15 cellular contexts compared by ENCODE assay signal in the genomic region with DNA sequence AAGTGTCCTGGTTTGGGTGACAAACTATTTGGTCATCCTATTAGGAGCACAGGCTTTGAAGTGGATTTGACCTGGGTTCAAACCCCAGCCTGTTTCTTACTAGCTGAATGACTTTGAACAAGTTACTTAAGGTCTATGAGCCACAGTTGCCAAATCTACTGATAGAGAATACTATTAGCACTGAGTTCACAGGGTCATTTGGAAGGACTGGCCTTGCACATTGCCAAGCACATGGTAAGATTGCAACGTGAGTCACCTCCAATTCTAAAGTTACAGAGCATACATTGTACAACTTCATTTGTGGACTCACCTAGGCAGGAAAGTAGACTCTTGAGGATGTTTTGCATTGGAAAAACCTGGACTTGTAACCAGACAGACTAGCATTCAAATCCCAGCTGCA. TPM values are rescaled to one million over a fixed set of nuclear protein-coding genes. Genes with fewer than 3 reads are reported as not detected.
DNase-seq lines count a peak whose midpoint lies in the region; ATAC-seq, FAIRE-seq and TF ChIP-seq lines count a peak whose summit lies in the region.
"Had no signal": no experiment of that assay in that cellular context is flagged by ENCODE, and none has a peak within 500 bp of the region (broad histone marks: within the 10 kb centered on the region; RNA-seq: fewer than 3 reads in every experiment).

No MANE protein-coding gene starts in this region.

- no peak for FAIRE-seq in pancreas (lab: Jason Lieb, UNC)
- FAIRE-seq: frontal cortex, TTC549 had no signal

- H2AFZ ChIP-seq in PC-3 (ENCODE audit: low read length) (no peak overlapping the region), fibroblast of lung (ENCODE audit: low read length) (no peak overlapping the region), neuronal stem cell (ENCODE audit: low read length) (no peak overlapping the region)

- no peak overlapping the region for H3K18ac ChIP-seq in neuronal stem cell (ENCODE audit: low read length)

- H2BK15ac ChIP-seq in neuronal stem cell (ENCODE audit: low read length) = no peak overlapping the region

- no peak overlapping the region for H2BK5ac ChIP-seq in neuronal stem cell (ENCODE audit: low read length)

- no peak overlapping the region for H3K23ac ChIP-seq in neuronal stem cell (ENCODE audit: low read depth, low read length, poor library complexity)

- no peaks in the 10 kb centered on the region for H3K79me1 ChIP-seq in neuronal stem cell (ENCODE audit: low read depth, low read length)

- H3K27me3 ChIP-seq in PC-3 (ENCODE audit: low read length) (no peaks in the 10 kb centered on the region), fibroblast of lung (ENCODE audit: control insufficient read depth, insufficient read depth, low read length) (no peaks in the 10 kb centered on the region), pancreas (no peaks in the 10 kb centered on the region), neuronal stem cell (ENCODE audit: control insufficient read depth in 3 of 3, insufficient read depth in 3 of 3, low read depth in 1 of 3, low read length in 3 of 3) (no peaks in the 10 kb centered on the region)
- H3K27me3 ChIP-seq: colonic mucosa, Peyer's patch, tibial nerve had no signal

- no peaks in the 10 kb centered on the region for H3K9me2 ChIP-seq in PC-3 (replicated peaks; ENCODE audit: low read length)

- H3K9ac ChIP-seq in PC-3 (ENCODE audit: low read length) = no peak overlapping the region
- H3K9ac ChIP-seq in fibroblast of lung (ENCODE audit: insufficient read depth, low read length) = no peak overlapping the region
- H3K9ac ChIP-seq in neuronal stem cell (ENCODE audit: low read depth, low read length, poor library complexity) = no peak overlapping the region

- TF ChIP-seq CTCF in PC-3 (conservative IDR thresholded peaks at IDR 0.05; ENCODE audit: low read depth, low read length) (no peak), fibroblast of lung (conservative IDR thresholded peaks at IDR 0.05 in 1 of 2, IDR thresholded peaks at IDR 0.05 in 1 of 2; ENCODE audit: low read depth in 1 of 2, low read length in 2 of 2) (no peak), pancreas (IDR thresholded peaks at IDR 0.05) (no peak)

- H2AK5ac ChIP-seq in neuronal stem cell (ENCODE audit: low read depth, low read length) = no peak overlapping the region

- H3K9me3 ChIP-seq in PC-3 (ENCODE audit: low read length) (no peaks in the 10 kb centered on the region), fibroblast of lung (ENCODE audit: control insufficient read depth, insufficient read depth, low read depth, low read length) (no peaks in the 10 kb centered on the region), pancreas (no peaks in the 10 kb centered on the region), neuronal stem cell (replicated peaks in 1 of 2; ENCODE audit: control insufficient read depth in 2 of 2, insufficient read depth in 1 of 2, low read depth in 1 of 2, low read length in 2 of 2) (no peaks in the 10 kb centered on the region)
- H3K9me3 ChIP-seq: colonic mucosa, Peyer's patch, tibial nerve had no signal

- 4 to 11% methylated on average over 1 of the region's 1 CpG for WGBS in pancreas, 2 donors
- no CpG with 5 or more reads among the region's 1 CpG for WGBS in neuronal stem cell (ENCODE audit: extremely low coverage in 2 of 2, insufficient read length in 2 of 2, insufficient replicate concordance in 1 of 2), 2 donors

- CTCF ChIA-PET in PC-3 (lab: Charles Lee) = no interaction called here

- H3K4me1 ChIP-seq in PC-3 (ENCODE audit: insufficient read depth, low read length) (peaks cover 16% of the 10 kb centered on the region), fibroblast of lung (ENCODE audit: control insufficient read depth, extremely low read depth, insufficient read depth, low read length) (no peaks in the 10 kb centered on the region), pancreas (peaks cover 5 to 14% (median 11%) of the 10 kb centered on the region in 3 donors), neuronal stem cell (ENCODE audit: control insufficient read depth in 2 of 2, insufficient read depth in 1 of 2, low read depth in 1 of 2, low read length in 2 of 2) (peaks cover 6 to 18% of the 10 kb centered on the region in 2 donors)
- H3K4me1 ChIP-seq: colonic mucosa had no signal

- no peak overlapping the region for H2BK120ac ChIP-seq in neuronal stem cell (ENCODE audit: low read depth, low read length)

- no peak overlapping the region for H4K8ac ChIP-seq in neuronal stem cell (ENCODE audit: low read depth, low read length)

- no peak overlapping the region for H3K14ac ChIP-seq in neuronal stem cell (ENCODE audit: low read length)

- H4K91ac ChIP-seq in neuronal stem cell (ENCODE audit: low read depth, low read length, poor library complexity) = no peak overlapping the region

- no peak overlapping the region for H2BK12ac ChIP-seq in neuronal stem cell (ENCODE audit: low read length)

- POLR2A ChIA-PET in PC-3 (lab: Charles Lee; ENCODE audit: unreplicated experiment) = no interaction called here

- intact Hi-C loops in PC-3 (cut with micrococcal nuclease) (loop anchor here (10.0 kb wide), 1 partner anchor 207 kb away; no protein-coding TSS in a partner anchor), pancreas (cut with DNase I) (loop anchor here in 1 of 3 donors (10.0 kb wide), 1 partner anchor 107 kb away; no protein-coding TSS in a partner anchor)

- DNase-seq in GM04503 (ENCODE audit: low read depth) (peak; percentile 19), PC-3 (peak; percentile 71), fibroblast of lung (ENCODE audit: low read depth in 2 of 2) (peak; percentile 37 to 74), pancreas (peak in 3 of 6 donors; percentile 28 to 69 (median 30)), neuronal stem cell (ENCODE audit: low spot score) (no peak), NCI-H510A treated with DMSO at 0.1 percent for 48 hours (lab: John Stamatoyannopoulos, UW) (no peak), NCI-H2081 (lab: John Stamatoyannopoulos, UW) (no peak)
- DNase-seq: activated naive CD4-positive, alpha-beta T cell treated with anti-CD3 and anti-CD28 coated beads, Interleukin-2, amount 10 ng/mL, durations not matched to agents 7 days and 5 days; colonic mucosa had no signal

- ATAC-seq in PC-3 (peak; percentile 80), pancreas (peak; percentile 93 to 98 (median 96)), HG02870 (IDR thresholded peaks at IDR 0.05; ENCODE audit: unreplicated experiment) (no peak)

- H3K4me3 ChIP-seq in PC-3 (ENCODE audit: low read length) = no peak overlapping the region
- no peak overlapping the region for H3K4me3 ChIP-seq in fibroblast of lung (replicated peaks in 1 of 4; ENCODE audit: control extremely low read depth in 1 of 4, insufficient read depth in 1 of 4, low read depth in 3 of 4, low read length in 4 of 4)
- no peak overlapping the region for H3K4me3 ChIP-seq in pancreas
- H3K4me3 ChIP-seq in neuronal stem cell (ENCODE audit: low read length in 2 of 2) = no peak overlapping the region
- H3K4me3 ChIP-seq: colonic mucosa, Peyer's patch, tibial nerve had no signal

- H4K20me1 ChIP-seq in PC-3 (ENCODE audit: low read length) (no peaks in the 10 kb centered on the region), fibroblast of lung (ENCODE audit: control insufficient read depth, extremely low read depth, insufficient read depth, low read length) (no peaks in the 10 kb centered on the region)

- H3K4ac ChIP-seq in neuronal stem cell (ENCODE audit: low read length) = no peak overlapping the region

- BruUV-seq in PC-3 (replicated peaks; lab: Mats Ljungman, UMichigan) = no TSS peak

- H3K4me2 ChIP-seq in PC-3 (ENCODE audit: low read length) = peak overlapping the region; percentile 53; the same call in 1 of the 2 replicates
- peak overlapping the region; percentile 13 for H3K4me2 ChIP-seq in fibroblast of lung (ENCODE audit: extremely low read depth, insufficient read depth, low read length)
- no peak overlapping the region for H3K4me2 ChIP-seq in neuronal stem cell (ENCODE audit: insufficient read depth, low read length, poor library complexity, severe bottlenecking)

- H3K79me2 ChIP-seq in PC-3 (ENCODE audit: low read length) (no peaks in the 10 kb centered on the region), fibroblast of lung (ENCODE audit: control insufficient read depth, insufficient read depth, low read length) (no peaks in the 10 kb centered on the region)

- H3K27ac ChIP-seq in PC-3 (ENCODE audit: low read length) (peak overlapping the region; percentile 65), fibroblast of lung (ENCODE audit: insufficient read depth, low read length) (no peak overlapping the region), pancreas (no peak overlapping the region), neuronal stem cell (replicated peaks; ENCODE audit: low read length) (no peak overlapping the region)
- H3K27ac ChIP-seq: colonic mucosa, HL-60, tibial nerve had no signal

- no peaks in the 10 kb centered on the region for H3F3A ChIP-seq in PC-3 (ENCODE audit: low read length, unreplicated experiment)

- no peaks in the 10 kb centered on the region for H3K36me3 ChIP-seq in PC-3 (ENCODE audit: low read depth, low read length)
- H3K36me3 ChIP-seq in fibroblast of lung (ENCODE audit: control insufficient read depth, insufficient read depth, low read length) = no peaks in the 10 kb centered on the region
- H3K36me3 ChIP-seq in pancreas = no peaks in the 10 kb centered on the region
- H3K36me3 ChIP-seq in neuronal stem cell (replicated peaks in 1 of 2; ENCODE audit: control insufficient read depth in 2 of 2, insufficient read depth in 2 of 2, low read length in 2 of 2) = no peaks in the 10 kb centered on the region
- H3K36me3 ChIP-seq: colonic mucosa, Peyer's patch, tibial nerve had no signal

RNA-seq across cellular contexts. Expression of gene MFAP3, which starts 38.9 kb away (rescaled TPM):
- 17.7 and 21.1 TPM in 2 replicates for total RNA-seq in PC-3 (2014; rRNA removed)
- total RNA-seq in fibroblast of lung = 63.3 and 65.2 TPM in 2 replicates
- 37.7 and 62.2 TPM in 2 replicates for polyA plus RNA-seq in fibroblast of lung
- 13.7 and 26.0 TPM in 2 replicates for polyA plus RNA-seq in fibroblast of lung (2012)
- 6.3 and 26.6 TPM in 2 replicates for polyA minus RNA-seq in fibroblast of lung (ENCODE audit: low replicate concordance)
- 10 to 100 TPM in 3 of 6 donors, 1 to 10 TPM in 3; 7.6 to 16.3 (median 9.6) TPM for total RNA-seq in pancreas
- 1 to 10 TPM in 1 of 2 donors, under 1 TPM in 1; 0.99 to 4.3 TPM for polyA plus RNA-seq in pancreas
- polyA plus RNA-seq in neuronal stem cell (2013, experiment 1 of 2) = 19.5 TPM
- 19.6 TPM for polyA plus RNA-seq in neuronal stem cell (2013, experiment 2 of 2)

RNA-seq across cellular contexts. Expression of gene FAM114A2, which starts 39.0 kb away (rescaled TPM):
- total RNA-seq in PC-3 (2014; rRNA removed) (6.0 and 12.9 TPM in 2 replicates), fibroblast of lung (33.9 and 34.2 TPM in 2 replicates), pancreas (10 to 100 TPM; 16.1 to 37.2 (median 25.2) TPM)
- polyA plus RNA-seq in fibroblast of lung (23.4 and 28.0 TPM in 2 replicates), pancreas (1 to 10 TPM; 7.2 to 7.8 TPM)
- polyA plus RNA-seq in fibroblast of lung (2012) = 20.7 and 24.1 TPM in 2 replicates
- polyA minus RNA-seq in fibroblast of lung (ENCODE audit: low replicate concordance) = 5.9 and 8.2 TPM in 2 replicates
- polyA plus RNA-seq in neuronal stem cell (2013, experiment 1 of 2) = 7.4 TPM
- polyA plus RNA-seq in neuronal stem cell (2013, experiment 2 of 2) = 7.3 TPM

Comparison
In these comparisons a context has a peak if more than half of its experiments do, and no peak if none do; other contexts are left out.
1. DNase-seq: peak in GM04503 (single experiment), PC-3 (single experiment) and fibroblast of lung (2 of 2); none in neuronal stem cell (single experiment), NCI-H510A treated with DMSO at 0.1 percent for 48 hours (single experiment) and NCI-H2081 (0 of 2).